ENCODE assay signal across 9 cellular contexts in genomic region chr16:4261557-4262172, GRCh38. TPM values are rescaled to one million over a fixed set of nuclear protein-coding genes. Genes with fewer than 3 reads are reported as not detected.
A peak's percentile ranks its signal among the peaks of the same experiment; 100 is the strongest.
DNase-seq lines count a peak whose midpoint lies in the region; TF ChIP-seq lines count a peak whose summit lies in the region.
"Had no signal": no experiment of that assay in that cellular context is flagged by ENCODE, and none has a peak within 500 bp of the region (broad histone marks: within the 10 kb centered on the region; RNA-seq: fewer than 3 reads in every experiment).

No MANE protein-coding gene starts in this region.

- 0 out of 2 replicates have a peak, but pooled peaks cover 3% of the 10 kb centered on the region for H3K79me2 ChIP-seq in OCI-LY1 (ENCODE audit: insufficient read depth, low read length)

- in situ Hi-C loops in transverse colon (cut with MboI; ENCODE audit: low pct_ligation_motif_present in 1 of 4, low pct_unique_long_range_greater_than_20kb in 1 of 4, low sequenced_read_pairs in 3 of 4), result no loop called here

- TF ChIP-seq RAD21 in liver (IDR thresholded peaks at IDR 0.05), result peak; percentile 38 to 69

- peak; percentile 42 for TF ChIP-seq CTCF in GM12865 (IDR thresholded peaks at IDR 0.05; ENCODE audit: insufficient read depth, low read depth, low read length, missing control alignments)
- TF ChIP-seq CTCF in OCI-LY1 (IDR thresholded peaks at IDR 0.05; ENCODE audit: low read length), result peak; percentile 76
- TF ChIP-seq CTCF in ascending aorta (IDR thresholded peaks at IDR 0.05), result peak; percentile 70 to 72 (median 72)
- TF ChIP-seq CTCF in liver (IDR thresholded peaks at IDR 0.05; ENCODE audit: low read depth, low read length, missing input control), result peak; percentile 43
- peak; percentile 49 to 66 (median 52) for TF ChIP-seq CTCF in transverse colon (IDR thresholded peaks at IDR 0.05)

- no peaks in the 10 kb centered on the region for H3K9me2 ChIP-seq in OCI-LY1 (ENCODE audit: low read depth, low read length)

- DNase-seq in GM12865 (ENCODE audit: low read depth), result peak; percentile 26
- no peak for DNase-seq in ascending aorta (ENCODE audit: low spot score in 2 of 2)
- DNase-seq in transverse colon, result peak; percentile 24
- DNase-seq in T1000 (lab: John Stamatoyannopoulos, UW), result no peak
- no peak for DNase-seq in NCI-H1105 treated with DMSO at 0.1 percent for 48 hours (lab: John Stamatoyannopoulos, UW)
- no peak for DNase-seq in nucleus accumbens (lab: John Stamatoyannopoulos, UW)

- H3K4me3 ChIP-seq in GM12865 (ENCODE audit: low read depth, low read length) (no peak overlapping the region), OCI-LY1 (ENCODE audit: low read depth, low read length, poor library complexity, severe bottlenecking) (no peak overlapping the region), ascending aorta (no peak overlapping the region), liver (ENCODE audit: low read depth in 1 of 3, low read length in 3 of 3) (no peak overlapping the region), transverse colon (no peak overlapping the region)

- H3K9ac ChIP-seq in OCI-LY1 (ENCODE audit: low read length) (no peak overlapping the region), liver (ENCODE audit: low read depth in 1 of 2, low read length in 2 of 2) (no peak overlapping the region)

- no peak overlapping the region for H3K4me2 ChIP-seq in OCI-LY1 (ENCODE audit: low read length)

- TF ChIP-seq EP300 in transverse colon (IDR thresholded peaks at IDR 0.05; ENCODE audit: low read depth), result no peak

- H3K36me3 ChIP-seq in OCI-LY1 (ENCODE audit: insufficient read depth, low read length) (peaks cover 45% of the 10 kb centered on the region), ascending aorta (peaks cover 4 to 11% of the 10 kb centered on the region in 2 donors), liver (ENCODE audit: control insufficient read depth in 4 of 4, insufficient read depth in 3 of 4, low read depth in 1 of 4, low read length in 3 of 4) (peaks cover 0 to 17% (median 8%) of the 10 kb centered on the region in 4 donors), transverse colon (no peaks in the 10 kb centered on the region)

- no peaks in the 10 kb centered on the region for H4K20me1 ChIP-seq in OCI-LY1 (ENCODE audit: insufficient read depth, low read length)

- WGBS in liver, result 90% methylated on average over 35 of the region's 35 CpGs
- WGBS in transverse colon (ENCODE audit: low coverage in 1 of 2), 2 donors, result 89 to 100% methylated on average over 2 to 35 of the region's 35 CpGs

- H3K27me3 ChIP-seq in OCI-LY1 (ENCODE audit: insufficient read depth, low read length), result no peaks in the 10 kb centered on the region
- no peaks in the 10 kb centered on the region for H3K27me3 ChIP-seq in ascending aorta
- H3K27me3 ChIP-seq in liver (ENCODE audit: control insufficient read depth in 4 of 4, insufficient read depth in 4 of 4, low read length in 3 of 4), result no peaks in the 10 kb centered on the region
- no peaks in the 10 kb centered on the region for H3K27me3 ChIP-seq in transverse colon

- H3K27ac ChIP-seq in OCI-LY1 (ENCODE audit: low read depth, low read length, poor library complexity, severe bottlenecking) (no peak overlapping the region), ascending aorta (no peak overlapping the region), liver (ENCODE audit: low read depth in 1 of 2, low read length in 2 of 2) (no peak overlapping the region), transverse colon (no peak overlapping the region)

- H3K4me1 ChIP-seq in OCI-LY1 (ENCODE audit: insufficient read depth, low read length, severe bottlenecking) (peaks cover 11% of the 10 kb centered on the region), ascending aorta (no peaks in the 10 kb centered on the region), liver (ENCODE audit: control insufficient read depth in 4 of 4, insufficient read depth in 4 of 4, low read length in 3 of 4) (peaks cover 0 to 11% (median 0%) of the 10 kb centered on the region in 4 donors), transverse colon (peaks cover 13 to 30% (median 16%) of the 10 kb centered on the region in 4 donors)

- intact Hi-C loops in ascending aorta (cut with DNase I) (loop anchor here (2.0 kb wide), 1 partner anchor 69 kb away; no protein-coding TSS in a partner anchor), transverse colon (cut with DNase I; ENCODE audit: low total_unique reads) (no loop called here)

- no peaks in the 10 kb centered on the region for H3F3A ChIP-seq in OCI-LY1 (ENCODE audit: insufficient read depth, low read length)

- no peak overlapping the region for H2AFZ ChIP-seq in OCI-LY1 (ENCODE audit: low read length)

- TF ChIP-seq POLR2A in transverse colon (IDR thresholded peaks at IDR 0.05), result no peak

- H3K9me3 ChIP-seq in OCI-LY1 (ENCODE audit: low read length) (no peaks in the 10 kb centered on the region), ascending aorta (no peaks in the 10 kb centered on the region), liver (ENCODE audit: control insufficient read depth in 4 of 4, low read length in 3 of 4) (no peaks in the 10 kb centered on the region), transverse colon (no peaks in the 10 kb centered on the region)

TF ChIP-seq in liver, 16 proteins besides CTCF, POLR2A, EP300 and RAD21:
- TF ChIP-seq EGR1 (IDR thresholded peaks at IDR 0.05; ENCODE audit: low read depth in 2 of 2) (no peak), HNF4A (conservative IDR thresholded peaks at IDR 0.05) (no peak), GABPA (IDR thresholded peaks at IDR 0.05 in 1 of 2, conservative IDR thresholded peaks at IDR 0.05 in 1 of 2) (no peak), REST (IDR thresholded peaks at IDR 0.05) (no peak)

RNA-seq across cellular contexts. Expression of gene TFAP4, which starts 11.2 kb away (rescaled TPM):
- 5.3 TPM for total RNA-seq in ascending aorta
- total RNA-seq in liver, result 1 to 10 TPM; 2.8 to 3.8 TPM
- 1 to 10 TPM; 1.5 to 3.5 TPM for polyA plus RNA-seq in liver
- 1 to 10 TPM; 4.6 to 8.4 (median 6.3) TPM for total RNA-seq in transverse colon

RNA-seq across cellular contexts. Expression of gene SRL, which starts 19.8 kb away (rescaled TPM):
- total RNA-seq in ascending aorta (15.6 TPM), liver (under 1 TPM; 0.14 to 0.17 TPM), transverse colon (under 1 TPM in 2 of 4 donors, not detected in 2; 0.32 to 0.68 TPM)
- polyA plus RNA-seq in liver, result under 1 TPM; 0.17 to 0.22 TPM
- total RNA-seq: T-helper 1 cell treated with Interleukin-12 subunit alpha and Interleukin-12 subunit beta and Interleukin-4 antibody, amounts not matched to agents 30 ng/mL and 1 ng/mL, for 36 hours had no signal

RNA-seq across cellular contexts. Expression of gene GLIS2, which starts 54.2 kb away (rescaled TPM):
- total RNA-seq in ascending aorta (16.8 TPM), liver (1 to 10 TPM; 1.0 to 1.2 TPM), transverse colon (1 to 10 TPM in 3 of 4 donors, under 1 TPM in 1; 0.68 to 5.0 (median 1.8) TPM)
- polyA plus RNA-seq in liver, result 1 to 10 TPM in 1 of 2 donors, under 1 TPM in 1; 0.68 to 1.4 TPM

Comparison
In these comparisons a context has a peak if more than half of its experiments do, and no peak if none do; other contexts are left out.
1. DNase-seq: peak in GM12865 (single experiment) and transverse colon (single experiment); none in ascending aorta (0 of 2), T1000 (single experiment), NCI-H1105 treated with DMSO at 0.1 percent for 48 hours (single experiment) and nucleus accumbens (0 of 56).
2. Peak in every context shown above with its lines, with median percentiles within 50 percentile points of each other: CTCF ChIP-seq.